1 cellular context compared by ENCODE assay signal in genomic region chr12:39620664-39621658, GRCh38.
TF ChIP-seq lines count a peak whose summit lies in the region.

No MANE protein-coding gene starts in this region.

TF ChIP-seq in GM12878, 131 proteins besides CTCF, POLR2A, EP300 and RAD21 (continued from another document):
- TF ChIP-seq BCL3 (IDR thresholded peaks at IDR 0.05; ENCODE audit: borderline replicate concordance, insufficient read depth, low read depth, low read length, poor library complexity, severe bottlenecking) (no peak), TCF3 (IDR thresholded peaks at IDR 0.05; ENCODE audit: borderline replicate concordance, insufficient read depth, low read depth, low read length) (no peak), SRF (IDR thresholded peaks at IDR 0.05; ENCODE audit: low read depth in 2 of 2, low read length in 2 of 2) (no peak), PAX8 (IDR thresholded peaks at IDR 0.05) (no peak), SUZ12 (IDR thresholded peaks at IDR 0.05; ENCODE audit: unreplicated experiment) (no peak), RUNX3 (IDR thresholded peaks at IDR 0.05; ENCODE audit: low read length) (peak; percentile 69), SREBF1 (IDR thresholded peaks at IDR 0.05; ENCODE audit: low read length) (no peak), GABPA (IDR thresholded peaks at IDR 0.05; ENCODE audit: low read depth) (no peak), PAX5 (IDR thresholded peaks at IDR 0.05; ENCODE audit: borderline replicate concordance, low read depth, low read length) (no peak), TAF1 (IDR thresholded peaks at IDR 0.05; ENCODE audit: borderline replicate concordance, low read depth, low read length) (no peak), PRDM15 (CRISPR knock-in tag; IDR thresholded peaks at IDR 0.05) (no peak)
